Comparison of ENCODE assay signal across 8 cellular contexts in genomic region chr4:186191266-186192067, GRCh38. TPM values are rescaled to one million over a fixed set of nuclear protein-coding genes. Genes with fewer than 3 reads are reported as not detected.
A peak's percentile ranks its signal among the peaks of the same experiment; 100 is the strongest.
DNase-seq lines count a peak whose midpoint lies in the region; ATAC-seq and TF ChIP-seq lines count a peak whose summit lies in the region.

Gene CYP4V2 (plus strand): TSS chr4:186191567. CDS start chr4:186191824, 257 bp downstream.

- H3K4me1 ChIP-seq in mammary epithelial cell (ENCODE audit: insufficient read depth, low read length), result peaks cover 3% of the 10 kb centered on the region

- peak; percentile 84 for ATAC-seq in HG02571 (IDR thresholded peaks at IDR 0.05; ENCODE audit: unreplicated experiment)

- H3K9ac ChIP-seq in mammary epithelial cell (ENCODE audit: insufficient read depth, low read length), result peak within 1 kb of the TSS; percentile 59

- peak within 1 kb of the TSS; percentile 55 for H3K27ac ChIP-seq in WERI-Rb-1
- H3K27ac ChIP-seq in mammary epithelial cell (ENCODE audit: insufficient read depth, low read depth, low read length), result peak within 1 kb of the TSS; percentile 35

- in situ Hi-C loops in mammary epithelial cell (cut with MboI; ENCODE audit: low sequenced_read_pairs in 2 of 2), result no loop called here

- no peaks in the 10 kb centered on the region for H4K20me1 ChIP-seq in mammary epithelial cell (ENCODE audit: insufficient read depth, low read length)

- H3K4me2 ChIP-seq in mammary epithelial cell (ENCODE audit: insufficient read depth, low read depth, low read length), result peak within 1 kb of the TSS; percentile 96

- dilution Hi-C loops in mammary epithelial cell (cut with HindIII; ENCODE audit: low sequenced_read_pairs), result no loop called here

- CTCF ChIA-PET in mammary epithelial cell (lab: Charles Lee; ENCODE audit: low non-redundant PET), result no interaction called here

- H2AFZ ChIP-seq in mammary epithelial cell (ENCODE audit: low read depth, low read length), result peak within 1 kb of the TSS; percentile 97

- H3K79me2 ChIP-seq in mammary epithelial cell (ENCODE audit: insufficient read depth, low read length), result no peaks in the 10 kb centered on the region

- H3K36me3 ChIP-seq in WERI-Rb-1 (no peaks in the 10 kb centered on the region), mammary epithelial cell (ENCODE audit: insufficient read depth, low read length) (peaks cover 1% of the 10 kb centered on the region)

- no TSS peak for BruUV-seq in mammary epithelial cell (replicated peaks; lab: Mats Ljungman, UMichigan)

- TF ChIP-seq CTCF in NB4 (IDR thresholded peaks at IDR 0.05; ENCODE audit: low read depth, low read length), result no peak
- peak; percentile 37; the same call in 1 of the 2 replicates for TF ChIP-seq CTCF in WERI-Rb-1 (IDR thresholded peaks at IDR 0.05; ENCODE audit: low read depth, low read length)
- TF ChIP-seq CTCF in mammary epithelial cell (conservative IDR thresholded peaks at IDR 0.05 in 1 of 2, IDR thresholded peaks at IDR 0.05 in 1 of 2; ENCODE audit: extremely low read depth in 1 of 2, insufficient read depth in 1 of 2, low read depth in 1 of 2, low read length in 2 of 2), result peak in 1 of 2 donors; percentile 11

- H3K4me3 ChIP-seq in NB4 (ENCODE audit: low read depth, low read length) (peak within 1 kb of the TSS; percentile 62), WERI-Rb-1 (ENCODE audit: low read depth, low read length) (peak within 1 kb of the TSS; percentile 72), mammary epithelial cell (replicated peaks in 1 of 3; ENCODE audit: insufficient read depth in 1 of 3, low read depth in 2 of 3, low read length in 3 of 3) (peak within 1 kb of the TSS; percentile 74 to 94 (median 86))

- H3K27me3 ChIP-seq in WERI-Rb-1 (ENCODE audit: insufficient read depth, low read depth, severe bottlenecking) (peaks cover 87% of the 10 kb centered on the region), mammary epithelial cell (ENCODE audit: insufficient read depth, low read length) (no peaks in the 10 kb centered on the region)

- DNase-seq in NCI-H1436 (lab: John Stamatoyannopoulos, UW), result peak; percentile 42
- DNase-seq in NCI-H1436 treated with DMSO at 0.1 percent for 48 hours (lab: John Stamatoyannopoulos, UW), result no peak
- peak; percentile 89 for DNase-seq in NB4 (ENCODE audit: low read depth)
- DNase-seq in WERI-Rb-1, result peak; percentile 61
- DNase-seq in mammary epithelial cell, result peak; percentile 75
- peak; percentile 78 for DNase-seq in inferior parietal cortex (ENCODE audit: extremely low spot score)
- DNase-seq in stimulated activated CD4-positive, alpha-beta T cell treated with anti-CD3 and anti-CD28 coated beads, Interleukin-12 subunit alpha, Interleukin-12 subunit beta, amount 100 ng/mL, for 4 hours, result peak; percentile 83

- TF ChIP-seq POLR2A in NB4 (IDR thresholded peaks at IDR 0.05; ENCODE audit: extremely low read depth, insufficient read length), result peak; percentile 39

- H3K9me3 ChIP-seq in WERI-Rb-1 (ENCODE audit: severe bottlenecking), result no peaks in the 10 kb centered on the region
- H3K9me3 ChIP-seq in mammary epithelial cell (replicated peaks; ENCODE audit: insufficient read depth, low read length), result no peaks in the 10 kb centered on the region

- 1% methylated on average over 20 of the region's 100 CpGs for WGBS in mammary epithelial cell (ENCODE audit: low coverage, missing lambda C conversion rate)

- intact Hi-C loops in mammary epithelial cell (cut with micrococcal nuclease), result no loop called here

RNA-seq across cellular contexts. Expression of gene CYP4V2, which starts in this region (rescaled TPM):
- 10 to 100 TPM in 1 of 2 donors, 1 to 10 TPM in 1; 8.8 to 11.7 TPM for total RNA-seq in mammary epithelial cell
- 4.4 TPM for polyA plus RNA-seq in mammary epithelial cell
- 5.7 TPM for polyA minus RNA-seq in mammary epithelial cell
